In the genomic region with DNA sequence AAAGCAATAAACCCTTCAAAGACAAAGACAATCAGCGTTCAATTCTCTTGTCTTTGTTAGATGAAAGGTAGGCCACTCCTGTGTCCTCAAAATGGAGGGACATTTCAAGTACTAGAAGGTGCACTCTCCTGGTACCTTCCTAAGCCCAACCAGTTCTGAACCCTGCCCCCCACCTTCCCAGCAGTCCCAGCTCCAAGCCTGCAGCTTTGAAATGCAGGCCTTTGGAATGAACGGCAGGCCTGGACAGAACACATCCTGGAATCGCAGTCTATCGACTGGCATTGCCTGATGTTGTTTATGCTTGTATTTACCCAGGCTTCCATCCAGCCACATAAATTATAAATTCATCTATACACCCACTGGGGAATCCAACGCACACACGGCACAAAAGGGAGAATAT, we compare ENCODE assay signal across 26 cellular contexts. TPM values are rescaled to one million over a fixed set of nuclear protein-coding genes. Genes with fewer than 3 reads are reported as not detected.
DNase-seq lines count a peak whose midpoint lies in the region; ATAC-seq, FAIRE-seq and TF ChIP-seq lines count a peak whose summit lies in the region.
"Had no signal": no experiment of that assay in that cellular context is flagged by ENCODE, and none has a peak within 500 bp of the region (broad histone marks: within the 10 kb centered on the region; RNA-seq: fewer than 3 reads in every experiment).

No MANE protein-coding gene starts in this region.

- no peaks in the 10 kb centered on the region; the same call in 1 of the 2 replicates for H3K9me1 ChIP-seq in IMR-90 (ENCODE audit: insufficient read depth, low read length)

- H2AK5ac ChIP-seq in IMR-90 (ENCODE audit: low read depth, low read length), result no peak overlapping the region

- no peak overlapping the region for H3K23ac ChIP-seq in IMR-90 (ENCODE audit: low read depth, low read length)

- no peak overlapping the region for H2AFZ ChIP-seq in IMR-90 (replicated peaks; ENCODE audit: low read length, poor library complexity)

- 0 out of 2 replicates have a peak overlapping the region, but pooled peaks have one; percentile 1 for H3K56ac ChIP-seq in IMR-90 (ENCODE audit: extremely low read depth, insufficient read depth, low read length)

- H3K4me3 ChIP-seq in IMR-90 (ENCODE audit: insufficient read depth, low read depth, low read length), result no peak overlapping the region
- H3K4me3 ChIP-seq in bronchial epithelial cell (ENCODE audit: low read depth, low read length), result no peak overlapping the region
- no peak overlapping the region for H3K4me3 ChIP-seq in prostate gland
- H3K4me3 ChIP-seq: coronary artery, right atrium auricular region, SJSA1, vagina had no signal

- TF ChIP-seq CTCF in IMR-90 (conservative IDR thresholded peaks at IDR 0.05; ENCODE audit: low read depth, low read length), result no peak
- TF ChIP-seq CTCF in bronchial epithelial cell (IDR thresholded peaks at IDR 0.05; ENCODE audit: insufficient read depth, low read length, severe bottlenecking), result no peak
- TF ChIP-seq CTCF in prostate gland (IDR thresholded peaks at IDR 0.05), result no peak

- H4K5ac ChIP-seq in IMR-90 (ENCODE audit: low read depth, low read length), result peak overlapping the region; percentile 81

- H4K20me1 ChIP-seq in IMR-90 (ENCODE audit: insufficient read depth, low read length), result no peaks in the 10 kb centered on the region

- H3K4me2 ChIP-seq in IMR-90 (ENCODE audit: low read depth, low read length), result no peak overlapping the region; the same call in 1 of the 2 replicates

- peak overlapping the region; percentile 12; the same call in 1 of the 2 replicates for H2BK120ac ChIP-seq in IMR-90 (ENCODE audit: low read depth, low read length)

- intact Hi-C loops in IMR-90 (cut with micrococcal nuclease) (no loop called here), prostate gland (cut with DNase I) (no loop called here)

- dilution Hi-C loops in IMR-90 (cut with HindIII; ENCODE audit: low sequenced_read_pairs, unreplicated experiment), result loop anchor here (25.0 kb wide), 1 partner anchor 413 kb away; no protein-coding TSS in a partner anchor

- in situ Hi-C loops in IMR-90 (cut with MboI; ENCODE audit: low sequenced_read_pairs), result no loop called here

- H3K4ac ChIP-seq in IMR-90 (ENCODE audit: low read depth, low read length), result 0 out of 2 replicates have a peak overlapping the region, but pooled peaks have one; percentile 11

- H2BK15ac ChIP-seq in IMR-90 (ENCODE audit: low read depth, low read length), result no peak overlapping the region

- DNase-seq in IMR-90 (no peak), bronchial epithelial cell (ENCODE audit: low read depth) (peak; percentile 67), islet precursor cell (peak; percentile 77), prostate gland (ENCODE audit: low spot score) (peak; percentile 29), NCI-H187 treated with DMSO at 0.1 percent for 48 hours (lab: John Stamatoyannopoulos, UW) (no peak), Ammon's horn (ENCODE audit: low spot score) (no peak), H4 (ENCODE audit: low spot score) (no peak)
- DNase-seq: activated CD8-positive, alpha-beta memory T cell treated with anti-CD3 and anti-CD28 coated beads for 24 hours; activated T-cell treated with anti-CD3 and anti-CD28 coated beads, Interleukin-2, amount 50 U/mL, for 24 hours; KBM-7; left colon; MM.1S; naive thymus-derived CD4-positive, alpha-beta T cell; NCI-H1436 treated with DMSO at 0.1 percent for 48 hours; NCI-H2171; NCI-H524; stimulated activated CD4-positive, alpha-beta T cell treated with anti-CD3 and anti-CD28 coated beads, Interleukin-12 subunit alpha, Interleukin-12 subunit beta, amount 100 ng/mL, for 4 hours; stimulated activated CD4-positive, alpha-beta T cell treated with anti-CD3 and anti-CD28 coated beads, Interleukin-4, amount 100 ng/mL, for 24 hours; stimulated activated naive CD4-positive, alpha-beta T cell had no signal

- no CpG with 5 or more reads among the region's 6 CpGs for WGBS in IMR-90 (ENCODE audit: extremely low coverage in 2 of 2, insufficient read length in 1 of 2), 2 experiments
- WGBS in prostate gland, result 55% methylated on average over 6 of the region's 6 CpGs

- H3K79me1 ChIP-seq in IMR-90 (ENCODE audit: low read depth in 1 of 2, low read length in 2 of 2), result no peaks in the 10 kb centered on the region

- H4K91ac ChIP-seq in IMR-90 (ENCODE audit: insufficient read depth, low read depth, low read length), result peak overlapping the region; percentile 50

- peak overlapping the region; percentile 55 for H3K9ac ChIP-seq in IMR-90 (ENCODE audit: low read depth, low read length)

- H3K14ac ChIP-seq in IMR-90 (replicated peaks; ENCODE audit: low read depth, low read length), result no peak overlapping the region

- H3K4me1 ChIP-seq in IMR-90 (ENCODE audit: control insufficient read depth, insufficient read depth, low read length), result peaks cover 18% of the 10 kb centered on the region
- H3K4me1 ChIP-seq in prostate gland (replicated peaks), result no peaks in the 10 kb centered on the region
- H3K4me1 ChIP-seq: right atrium auricular region, SJSA1, vagina had no signal

- peak overlapping the region; percentile 6 to 22; a peak in 1 of 4 replicates for H4K8ac ChIP-seq in IMR-90 (ENCODE audit: low read depth in 2 of 2, low read length in 2 of 2)

- no peak for TF ChIP-seq RAD21 in IMR-90 (IDR thresholded peaks at IDR 0.05; ENCODE audit: low read length)

- H3K27me3 ChIP-seq in IMR-90 (ENCODE audit: control insufficient read depth, insufficient read depth, low read length), result no peaks in the 10 kb centered on the region
- H3K27me3 ChIP-seq in bronchial epithelial cell (ENCODE audit: control insufficient read depth, insufficient read depth, low read length), result no peaks in the 10 kb centered on the region
- H3K27me3 ChIP-seq in prostate gland (replicated peaks; ENCODE audit: insufficient read depth), result no peaks in the 10 kb centered on the region
- H3K27me3 ChIP-seq: right atrium auricular region, SJSA1, vagina had no signal

- POLR2A ChIA-PET in IMR-90 (lab: Charles Lee; ENCODE audit: unreplicated experiment), result no interaction called here

- CTCF ChIA-PET in IMR-90 (lab: Yijun Ruan, JAX), result interaction anchor here (0.8 to 1.7 kb wide), 3 partner anchors 25 to 1689 kb away, joined by 3 to 6 read pairs (median 5); no protein-coding TSS in a partner anchor

- no TSS peak for BruUV-seq in IMR-90 (replicated peaks; lab: Mats Ljungman, UMichigan)

- no peak overlapping the region for H2AK9ac ChIP-seq in IMR-90 (replicated peaks; ENCODE audit: low read depth, low read length, poor library complexity)

- H3K27ac ChIP-seq in IMR-90 (ENCODE audit: insufficient read depth, low read length) (peak overlapping the region; percentile 100; the same call in 1 of the 2 replicates), prostate gland (no peak overlapping the region)
- H3K27ac ChIP-seq: coronary artery, right atrium auricular region, SJSA1, vagina had no signal

- TF ChIP-seq POLR2A in IMR-90 (IDR thresholded peaks at IDR 0.05; ENCODE audit: low read depth, low read length) (no peak), prostate gland (IDR thresholded peaks at IDR 0.05) (no peak)

- H2BK5ac ChIP-seq in IMR-90 (ENCODE audit: low read depth, low read length, poor library complexity, severe bottlenecking), result peak overlapping the region; percentile 9

- ATAC-seq in IMR-90 (ENCODE audit: low read depth), result peak; percentile 16
- ATAC-seq: HCT116; left colon; naive thymus-derived CD4-positive, alpha-beta T cell; Panc1 had no signal

- H3K36me3 ChIP-seq in IMR-90 (ENCODE audit: control insufficient read depth, insufficient read depth, low read length), result no peaks in the 10 kb centered on the region
- H3K36me3 ChIP-seq in bronchial epithelial cell (ENCODE audit: control insufficient read depth, insufficient read depth, low read length), result no peaks in the 10 kb centered on the region
- no peaks in the 10 kb centered on the region for H3K36me3 ChIP-seq in prostate gland
- H3K36me3 ChIP-seq: SJSA1, vagina had no signal

- peak overlapping the region; percentile 73 for H3K18ac ChIP-seq in IMR-90 (ENCODE audit: low read depth, low read length)

- H2BK20ac ChIP-seq in IMR-90 (ENCODE audit: low read depth, low read length), result no peak overlapping the region

- peak; percentile 18 for FAIRE-seq in bronchial epithelial cell (lab: Jason Lieb, UNC)
- FAIRE-seq: D721Med had no signal

- H3K9me3 ChIP-seq in IMR-90 (ENCODE audit: control insufficient read depth, insufficient read depth, low read length) (no peaks in the 10 kb centered on the region), prostate gland (no peaks in the 10 kb centered on the region)
- H3K9me3 ChIP-seq: right atrium auricular region, SJSA1, vagina had no signal

TF ChIP-seq in IMR-90, 13 proteins besides CTCF, POLR2A, EP300 and RAD21:
- TF ChIP-seq CHD1 (IDR thresholded peaks at IDR 0.05; ENCODE audit: low read depth, low read length), result no peak
- TF ChIP-seq SMC3 (IDR thresholded peaks at IDR 0.05; ENCODE audit: low read depth, low read length), result no peak

RNA-seq across cellular contexts. Expression of a gene that starts 47.4 kb away (rescaled TPM):
- total RNA-seq in IMR-90 (2012; rRNA removed) (0.28 and 0.36 TPM in 2 replicates), bronchial epithelial cell (2.6 and 6.8 TPM in 2 replicates), prostate gland (10 to 100 TPM; 16.4 TPM)
- polyA plus RNA-seq in IMR-90 (2012; rRNA removed), result 0.09 TPM in 2 replicates
- 0.04 TPM in 1 of 2 replicates, not detected in the other for polyA plus RNA-seq in IMR-90 (2012; cell fraction: cytosol; rRNA removed)
- polyA plus RNA-seq in IMR-90 (2012; cell fraction: nucleus; rRNA removed; ENCODE audit: low replicate concordance), result 0.05 and 0.10 TPM in 2 replicates
- total RNA-seq in H4 (2014; rRNA removed; shearing (Covaris generic)), result 0.25 and 1.1 TPM in 2 replicates
- total RNA-seq: SJSA1 had no signal

Comparison
In these comparisons a context has a peak if more than half of its experiments do, and no peak if none do; other contexts are left out.
1. DNase-seq: peak in bronchial epithelial cell (single experiment), islet precursor cell (single experiment) and prostate gland (single experiment); none in IMR-90 (single experiment), NCI-H187 treated with DMSO at 0.1 percent for 48 hours (single experiment), Ammon's horn (single experiment) and H4 (single experiment).